13 cellular contexts compared by ENCODE assay signal in the genomic region with DNA sequence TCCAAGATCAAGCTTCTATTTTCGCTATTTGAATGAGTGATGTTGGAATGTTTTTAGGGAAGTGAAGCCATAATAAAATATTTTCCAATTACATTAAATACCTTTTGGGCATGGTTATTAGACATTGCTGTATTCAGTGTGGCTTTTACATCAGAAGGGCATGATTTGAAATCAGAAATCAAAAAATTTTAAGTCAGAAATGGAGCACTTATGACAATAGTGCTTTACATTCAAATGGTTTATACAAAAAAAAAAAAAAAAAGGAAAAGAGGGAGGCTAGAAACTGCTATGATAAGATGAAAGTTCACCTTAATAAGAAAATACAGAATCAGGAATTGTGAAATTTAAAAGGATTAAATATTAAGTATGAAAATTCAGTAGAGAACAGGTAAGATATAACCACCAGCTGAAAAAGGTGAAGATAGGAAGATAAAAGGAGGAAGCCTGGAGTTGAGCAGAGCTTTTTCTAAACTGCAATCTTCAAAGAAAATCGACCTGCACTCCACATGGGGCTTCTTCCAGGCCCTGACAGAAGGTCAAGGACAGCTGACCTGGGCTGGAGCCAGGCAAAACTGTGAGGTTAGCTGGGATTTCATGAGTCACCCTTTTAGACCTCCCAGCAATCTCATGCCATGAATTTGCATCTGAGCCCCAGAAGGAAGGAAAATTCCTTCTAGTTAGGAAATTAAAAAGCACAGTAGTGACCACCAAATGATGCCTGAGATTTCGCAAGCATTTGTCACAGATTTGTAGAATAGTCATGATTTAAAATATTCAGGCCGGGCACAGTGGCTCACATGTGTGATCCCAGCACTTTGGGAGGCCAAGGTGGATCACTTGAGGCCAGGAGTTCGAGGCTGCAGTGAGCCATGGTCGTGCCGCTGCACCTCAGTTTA. TPM values are rescaled to one million over a fixed set of nuclear protein-coding genes. Genes with fewer than 3 reads are reported as not detected.
DNase-seq lines count a peak whose midpoint lies in the region; ATAC-seq and TF ChIP-seq lines count a peak whose summit lies in the region.
"Had no signal": no experiment of that assay in that cellular context is flagged by ENCODE, and none has a peak within 500 bp of the region (broad histone marks: within the 10 kb centered on the region; RNA-seq: fewer than 3 reads in every experiment).

No MANE protein-coding gene starts in this region.

- H3K9me3 Mint-ChIP-seq in activated T-cell treated with anti-CD3 and anti-CD28 coated beads, Interleukin-2, amount 50 U/mL, for 72 hours: peaks cover 2 to 7% of the 10 kb centered on the region in 2 donors

- DNase-seq in DMS53 (lab: John Stamatoyannopoulos, UW): peak; percentile 6
- DNase-seq in DMS53 treated with DMSO at 0.1 percent for 48 hours (lab: John Stamatoyannopoulos, UW; ENCODE audit: unreplicated experiment): no peak
- DNase-seq in brain microvascular endothelial cell: peak; percentile 23
- DNase-seq in iris pigment epithelial cell (ENCODE audit: low read depth): peak; percentile 64
- peak; percentile 21 for DNase-seq in transverse colon
- DNase-seq in NCI-H345 treated with DMSO at 0.1 percent for 48 hours (lab: John Stamatoyannopoulos, UW; ENCODE audit: unreplicated experiment): no peak
- DNase-seq in activated T-cell treated with anti-CD3 and anti-CD28 coated beads, Interleukin-2, amount 50 U/mL, for 72 hours: no peak
- DNase-seq: 8988T; NK-92 treated with Interleukin-12 subunit alpha and Interleukin-12 subunit beta, amount 100 ng/mL, for 24 hours; nucleus accumbens had no signal

- no peaks in the 10 kb centered on the region for H3K4me1 Mint-ChIP-seq in activated T-cell treated with anti-CD3 and anti-CD28 coated beads, Interleukin-2, amount 50 U/mL, for 72 hours (ENCODE audit: low read depth)

- H3K4me3 ChIP-seq in brain microvascular endothelial cell (ENCODE audit: low read depth, low read length): no peak overlapping the region
- H3K4me3 ChIP-seq in transverse colon: no peak overlapping the region
- H3K4me3 ChIP-seq: cardiac muscle cell, thoracic aorta had no signal

- no peaks in the 10 kb centered on the region for H3K4me1 ChIP-seq in transverse colon

- H3K4me3 Mint-ChIP-seq in activated T-cell treated with anti-CD3 and anti-CD28 coated beads, Interleukin-2, amount 50 U/mL, for 72 hours: no peak overlapping the region

- H3K36me3 Mint-ChIP-seq in activated T-cell treated with anti-CD3 and anti-CD28 coated beads, Interleukin-2, amount 50 U/mL, for 72 hours (ENCODE audit: insufficient read depth in 2 of 2): peaks cover 2 to 3% of the 10 kb centered on the region in 2 donors

- WGBS in transverse colon (ENCODE audit: low coverage in 1 of 2), 2 donors: 61 to 74% methylated on average over 2 to 7 of the region's 7 CpGs

- H3K36me3 ChIP-seq in brain microvascular endothelial cell (replicated peaks): no peaks in the 10 kb centered on the region
- no peaks in the 10 kb centered on the region for H3K36me3 ChIP-seq in transverse colon
- H3K36me3 ChIP-seq: cardiac muscle cell, thoracic aorta had no signal

- H3K27me3 ChIP-seq in brain microvascular endothelial cell (replicated peaks) (no peaks in the 10 kb centered on the region), transverse colon (no peaks in the 10 kb centered on the region)
- H3K27me3 ChIP-seq: cardiac muscle cell had no signal

- H3K27me3 Mint-ChIP-seq in activated T-cell treated with anti-CD3 and anti-CD28 coated beads, Interleukin-2, amount 50 U/mL, for 72 hours (ENCODE audit: low read depth): no peaks in the 10 kb centered on the region

- intact Hi-C loops in transverse colon (cut with DNase I; ENCODE audit: low total_unique reads): no loop called here

- no peak for TF ChIP-seq EP300 in transverse colon (IDR thresholded peaks at IDR 0.05; ENCODE audit: low read depth)

- H3K27ac Mint-ChIP-seq in activated T-cell treated with anti-CD3 and anti-CD28 coated beads, Interleukin-2, amount 50 U/mL, for 72 hours: no peak overlapping the region

- no peak overlapping the region for H3K27ac ChIP-seq in brain microvascular endothelial cell
- H3K27ac ChIP-seq in transverse colon: no peak overlapping the region
- H3K27ac ChIP-seq: thoracic aorta had no signal

- no peak for TF ChIP-seq CTCF in brain microvascular endothelial cell (IDR thresholded peaks at IDR 0.05; ENCODE audit: low read depth, low read length, missing control alignments)
- no peak for TF ChIP-seq CTCF in transverse colon (IDR thresholded peaks at IDR 0.05)

- TF ChIP-seq POLR2A in transverse colon (IDR thresholded peaks at IDR 0.05): no peak

- ATAC-seq in GM18511 (IDR thresholded peaks at IDR 0.05; ENCODE audit: unreplicated experiment): no peak
- ATAC-seq in activated T-cell treated with anti-CD3 and anti-CD28 coated beads, Interleukin-2, amount 50 U/mL, for 72 hours (replicated peaks in 1 of 2): no peak

- H3K9me3 ChIP-seq in transverse colon: peaks cover 3% of the 10 kb centered on the region in 2 donors

- in situ Hi-C loops in brain microvascular endothelial cell (cut with HindIII; ENCODE audit: low pct_ligation_motif_present, low sequenced_read_pairs) (no loop called here), transverse colon (cut with MboI; ENCODE audit: low pct_ligation_motif_present in 1 of 4, low pct_unique_long_range_greater_than_20kb in 1 of 4, low sequenced_read_pairs in 3 of 4) (no loop called here)

RNA-seq across cellular contexts. Expression of gene BMP4, which starts 23.4 kb away (rescaled TPM):
- 10 to 100 TPM in 3 of 4 donors, 1 to 10 TPM in 1; 7.2 to 56.5 (median 12.4) TPM for total RNA-seq in transverse colon
- total RNA-seq in activated T-cell treated with anti-CD3 and anti-CD28 coated beads, Interleukin-2, amount 50 U/mL, for 72 hours: under 1 TPM in 1 of 2 donors, not detected in 1; 0.21 TPM

Comparison
In these comparisons a context has a peak if more than half of its experiments do, and no peak if none do; other contexts are left out.
1. DNase-seq: peak in DMS53 (single experiment), brain microvascular endothelial cell (single experiment), iris pigment epithelial cell (single experiment) and transverse colon (single experiment); none in DMS53 treated with DMSO at 0.1 percent for 48 hours (single experiment), NCI-H345 treated with DMSO at 0.1 percent for 48 hours (single experiment) and activated T-cell treated with anti-CD3 and anti-CD28 coated beads, Interleukin-2, amount 50 U/mL, for 72 hours (0 of 2).
2. RNA of gene BMP4, which starts 23.4 kb away (total RNA-seq): 7.2 to 56.5 TPM in transverse colon; 0.21 TPM in activated T-cell treated with anti-CD3 and anti-CD28 coated beads, Interleukin-2, amount 50 U/mL, for 72 hours; every median in the first group is over 4 times any median in the second.